ENCODE assay signal across 9 cellular contexts in the genomic region with DNA sequence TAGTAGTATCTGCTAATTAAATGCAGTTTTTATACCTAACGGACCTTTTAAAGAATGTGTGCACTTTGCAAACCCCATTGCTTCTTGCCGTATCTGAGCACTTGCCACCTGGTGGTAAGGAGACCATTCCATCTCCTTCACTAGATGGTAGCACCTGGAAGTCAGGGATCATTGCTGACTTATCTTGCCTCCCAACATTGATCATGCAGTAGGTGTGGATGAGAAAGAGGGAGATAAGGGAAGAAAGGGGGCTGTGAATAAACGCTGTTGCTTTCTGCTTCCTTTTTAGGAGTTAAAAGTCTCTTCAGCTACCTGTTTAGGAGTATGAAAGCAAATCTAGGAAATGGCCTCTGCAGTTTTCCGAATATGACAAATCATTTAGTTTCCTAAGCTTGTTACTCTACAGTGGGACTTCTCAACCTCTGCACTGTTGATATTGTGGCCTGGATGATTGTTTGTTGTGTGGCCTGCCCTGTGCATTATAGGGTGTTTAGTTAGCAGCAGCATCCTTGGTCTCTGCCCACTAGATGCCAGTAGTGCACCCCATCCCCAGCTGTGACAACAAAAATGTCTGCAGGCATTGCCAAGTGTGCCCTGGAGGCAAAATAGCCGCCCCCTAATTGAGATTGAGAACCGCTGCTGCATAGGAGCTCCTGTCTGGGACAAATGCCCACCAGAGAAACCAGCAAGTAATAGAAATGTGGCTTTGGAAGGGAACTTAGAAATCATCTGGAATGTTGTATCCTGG. TPM values are rescaled to one million over a fixed set of nuclear protein-coding genes. Genes with fewer than 3 reads are reported as not detected.
DNase-seq lines count a peak whose midpoint lies in the region; ATAC-seq and TF ChIP-seq lines count a peak whose summit lies in the region.
"Had no signal": no experiment of that assay in that cellular context is flagged by ENCODE, and none has a peak within 500 bp of the region (broad histone marks: within the 10 kb centered on the region; RNA-seq: fewer than 3 reads in every experiment).

No MANE protein-coding gene starts in this region.

- H4K20me1 ChIP-seq in OCI-LY1 (ENCODE audit: insufficient read depth, low read length), result no peaks in the 10 kb centered on the region

- H3K9me3 ChIP-seq in OCI-LY1 (ENCODE audit: low read length) (no peaks in the 10 kb centered on the region), esophagus muscularis mucosa (no peaks in the 10 kb centered on the region)

- no peak overlapping the region for H3K4me2 ChIP-seq in OCI-LY1 (ENCODE audit: low read length)

- H2AFZ ChIP-seq in OCI-LY1 (ENCODE audit: low read length), result no peak overlapping the region

- no peaks in the 10 kb centered on the region for H3K9me3 Mint-ChIP-seq in osteocyte (ENCODE audit: unreplicated experiment)

- peaks cover 42% of the 10 kb centered on the region for H3K4me1 Mint-ChIP-seq in osteocyte (ENCODE audit: unreplicated experiment)

- H3K36me3 ChIP-seq in OCI-LY1 (ENCODE audit: insufficient read depth, low read length) (no peaks in the 10 kb centered on the region), esophagus muscularis mucosa (no peaks in the 10 kb centered on the region)

- no peak for TF ChIP-seq EP300 in esophagus muscularis mucosa (IDR thresholded peaks at IDR 0.05)

- intact Hi-C loops in esophagus muscularis mucosa (cut with DNase I), result loop anchor here (5.0 kb wide), 1 partner anchor 33 kb away; no protein-coding TSS in a partner anchor

- H3F3A ChIP-seq in OCI-LY1 (ENCODE audit: insufficient read depth, low read length), result no peaks in the 10 kb centered on the region

- no peak overlapping the region for H3K27ac Mint-ChIP-seq in osteocyte (ENCODE audit: unreplicated experiment)

- no peak for TF ChIP-seq POLR2A in esophagus muscularis mucosa (IDR thresholded peaks at IDR 0.05; ENCODE audit: low read depth)

- no peaks in the 10 kb centered on the region for H3K9me2 ChIP-seq in OCI-LY1 (ENCODE audit: low read depth, low read length)

- no peaks in the 10 kb centered on the region for H3K27me3 ChIP-seq in OCI-LY1 (ENCODE audit: insufficient read depth, low read length)
- H3K27me3 ChIP-seq in esophagus muscularis mucosa, result no peaks in the 10 kb centered on the region

- no peak overlapping the region for H3K4me3 Mint-ChIP-seq in osteocyte (ENCODE audit: unreplicated experiment)

- peak; percentile 32 for ATAC-seq in HG02678 (IDR thresholded peaks at IDR 0.05; ENCODE audit: unreplicated experiment)

- H3K4me1 ChIP-seq in OCI-LY1 (ENCODE audit: insufficient read depth, low read length, severe bottlenecking), result peaks cover 23% of the 10 kb centered on the region
- peaks cover 74 to 87% (median 87%) of the 10 kb centered on the region in 4 donors for H3K4me1 ChIP-seq in esophagus muscularis mucosa

- WGBS in esophagus muscularis mucosa, result 49% methylated on average over 5 of the region's 6 CpGs

- no peaks in the 10 kb centered on the region for H3K27me3 Mint-ChIP-seq in osteocyte (ENCODE audit: unreplicated experiment)
- H3K27me3 Mint-ChIP-seq: IgD-negative memory B cell had no signal

- H3K79me2 ChIP-seq in OCI-LY1 (ENCODE audit: insufficient read depth, low read length), result no peaks in the 10 kb centered on the region

- H3K4me3 ChIP-seq in AG09309 (ENCODE audit: control insufficient read depth, low read depth, low read length) (no peak overlapping the region), OCI-LY1 (ENCODE audit: low read depth, low read length, poor library complexity, severe bottlenecking) (no peak overlapping the region), esophagus muscularis mucosa (peak overlapping the region in 1 of 4 donors; percentile 4)

- H3K27ac ChIP-seq in OCI-LY1 (ENCODE audit: low read depth, low read length, poor library complexity, severe bottlenecking) (no peak overlapping the region), esophagus muscularis mucosa (replicated peaks in 1 of 4) (peak overlapping the region; percentile 75 to 84 (median 82))

- peaks cover 2% of the 10 kb centered on the region for H3K36me3 Mint-ChIP-seq in osteocyte (ENCODE audit: unreplicated experiment)
- H3K36me3 Mint-ChIP-seq: IgD-negative memory B cell had no signal

- TF ChIP-seq CTCF in AG09309 (IDR thresholded peaks at IDR 0.05; ENCODE audit: control insufficient read depth, insufficient read depth, low read depth, low read length, missing control alignments), result peak; percentile 59
- peak; percentile 74 for TF ChIP-seq CTCF in GM12874 (IDR thresholded peaks at IDR 0.05; ENCODE audit: insufficient read depth, low read depth, low read length)
- TF ChIP-seq CTCF in OCI-LY1 (IDR thresholded peaks at IDR 0.05; ENCODE audit: low read length), result peak; percentile 52
- peak; percentile 26 to 48 (median 36) for TF ChIP-seq CTCF in esophagus muscularis mucosa (IDR thresholded peaks at IDR 0.05)
- peak; percentile 49 for TF ChIP-seq CTCF in osteocyte (IDR thresholded peaks at IDR 0.05)

- DNase-seq in AG09309 (ENCODE audit: low read depth) (no peak), esophagus muscularis mucosa (ENCODE audit: extremely low spot score) (no peak), osteocyte (ENCODE audit: extremely low spot score, unreplicated experiment) (no peak), AG08396 (ENCODE audit: low spot score) (no peak), NCI-H2029 treated with DMSO at 0.1 percent for 48 hours (lab: John Stamatoyannopoulos, UW) (no peak)

- no peak overlapping the region for H3K9ac ChIP-seq in OCI-LY1 (ENCODE audit: low read length)

RNA-seq across cellular contexts. Expression of a gene that starts 38.8 kb away (rescaled TPM):
- total RNA-seq in esophagus muscularis mucosa (100 to 1,000 TPM in 2 of 4 donors, 10 to 100 TPM in 2; 73.5 to 117 (median 98.8) TPM), osteocyte (32.6 and 40.0 TPM in 2 replicates)
